ENCODE assay signal across 17 cellular contexts in genomic region chr5:146034127-146034526, GRCh38.
"Had no signal": no experiment of that assay in that cellular context is flagged by ENCODE, and none has a peak within 500 bp of the region (broad histone marks: within the 10 kb centered on the region; RNA-seq: fewer than 3 reads in every experiment).

No MANE protein-coding gene starts in this region.

- H3K9me3 ChIP-seq: tibial artery, uterus had no signal

- DNase-seq: activated CD4-positive, alpha-beta T cell treated with anti-CD3 and anti-CD28 coated beads, Interleukin-2, amount 50 U/mL, for 48 hours; activated naive CD4-positive, alpha-beta T cell treated with Interleukin-2 at 50 U/mL for 16 hours; aorta; effector memory CD4-positive, alpha-beta T cell; foreskin keratinocyte; glutamatergic neuron; immature natural killer cell; mesendoderm; nephron progenitor cell; occipital lobe; stimulated activated CD4-positive, alpha-beta T cell treated with anti-CD3 and anti-CD28 coated beads, Interleukin-4, amount 100 ng/mL, for 24 hours; stimulated activated naive CD4-positive, alpha-beta T cell; tibial artery; uterus had no signal

- ATAC-seq: activated T-helper 17 cell treated with anti-CD3 and anti-CD28 coated beads, Interleukin-2, amount 50 U/mL, for 72 hours; foreskin keratinocyte had no signal

- H3K4me3 Mint-ChIP-seq: activated T-helper 17 cell treated with anti-CD3 and anti-CD28 coated beads, Interleukin-2, amount 50 U/mL, for 72 hours; dendritic cell treated with granulocyte-macrophage colony-stimulating factor and Interleukin-4, amounts not matched to agents 40 ng/mL and 50 ng/mL, for 4 days; immature natural killer cell; nephron progenitor cell had no signal

- H3K4me1 Mint-ChIP-seq: activated T-helper 17 cell treated with anti-CD3 and anti-CD28 coated beads, Interleukin-2, amount 50 U/mL, for 72 hours; immature natural killer cell had no signal

- H3K4me3 ChIP-seq: skin epidermis, tibial artery, uterus had no signal

- H3K27me3 Mint-ChIP-seq: dendritic cell treated with granulocyte-macrophage colony-stimulating factor and Interleukin-4, amounts not matched to agents 40 ng/mL and 50 ng/mL, for 4 days had no signal

- H3K9me3 Mint-ChIP-seq: activated T-helper 17 cell treated with anti-CD3 and anti-CD28 coated beads, Interleukin-2, amount 50 U/mL, for 72 hours; dendritic cell treated with granulocyte-macrophage colony-stimulating factor and Interleukin-4, amounts not matched to agents 40 ng/mL and 50 ng/mL, for 4 days; nephron progenitor cell had no signal

- H3K36me3 Mint-ChIP-seq: immature natural killer cell had no signal

- H3K27ac ChIP-seq: foreskin keratinocyte, skin epidermis, tibial artery, uterus had no signal

- H3K27me3 ChIP-seq: foreskin keratinocyte, tibial artery, uterus had no signal

- H3K36me3 ChIP-seq: tibial artery, uterus had no signal

- H3K27ac Mint-ChIP-seq: activated T-helper 17 cell treated with anti-CD3 and anti-CD28 coated beads, Interleukin-2, amount 50 U/mL, for 72 hours; dendritic cell treated with granulocyte-macrophage colony-stimulating factor and Interleukin-4, amounts not matched to agents 40 ng/mL and 50 ng/mL, for 4 days; immature natural killer cell; nephron progenitor cell had no signal

- H3K4me1 ChIP-seq: foreskin keratinocyte, tibial artery, uterus had no signal
